Comparison of ENCODE assay signal across 5 cellular contexts in genomic region chr2:239968717-239969116, GRCh38.
"Had no signal": no experiment of that assay in that cellular context is flagged by ENCODE, and none has a peak within 500 bp of the region (broad histone marks: within the 10 kb centered on the region; RNA-seq: fewer than 3 reads in every experiment).

No MANE protein-coding gene starts in this region.

- H3K27ac Mint-ChIP-seq: GM23338, H9 had no signal

- H3K4me3 ChIP-seq: GM23338, K562 had no signal

- H2AFZ ChIP-seq: GM23338 had no signal

- ATAC-seq: GM23338, K562 had no signal

- H3K4me3 Mint-ChIP-seq: GM23338, H9 had no signal

- DNase-seq: H9, HCEC 1CT, IMR-90 had no signal

- H3K4me2 ChIP-seq: GM23338 had no signal
